ENCODE assay signal across 2 cellular contexts in genomic region chr7:130351664-130352015, GRCh38.
TF ChIP-seq lines count a peak whose summit lies in the region.

No MANE protein-coding gene starts in this region.

TF ChIP-seq in SK-N-SH, 30 proteins besides CTCF, POLR2A, EP300 and RAD21 (continued from another document):
- TF ChIP-seq, protein P1, sequence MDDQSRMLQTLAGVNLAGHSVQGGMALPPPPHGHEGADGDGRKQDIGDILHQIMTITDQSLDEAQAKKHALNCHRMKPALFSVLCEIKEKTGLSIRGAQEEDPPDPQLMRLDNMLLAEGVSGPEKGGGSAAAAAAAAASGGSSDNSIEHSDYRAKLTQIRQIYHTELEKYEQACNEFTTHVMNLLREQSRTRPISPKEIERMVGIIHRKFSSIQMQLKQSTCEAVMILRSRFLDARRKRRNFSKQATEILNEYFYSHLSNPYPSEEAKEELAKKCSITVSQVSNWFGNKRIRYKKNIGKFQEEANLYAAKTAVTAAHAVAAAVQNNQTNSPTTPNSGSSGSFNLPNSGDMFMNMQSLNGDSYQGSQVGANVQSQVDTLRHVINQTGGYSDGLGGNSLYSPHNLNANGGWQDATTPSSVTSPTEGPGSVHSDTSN (IDR thresholded peaks at IDR 0.05), result no peak
- TF ChIP-seq RCOR1 (IDR thresholded peaks at IDR 0.05; ENCODE audit: low read length), result no peak
- no peak for TF ChIP-seq FOXJ3 (CRISPR knock-in tag; IDR thresholded peaks at IDR 0.05)
- no peak for TF ChIP-seq RFX5 (IDR thresholded peaks at IDR 0.05; ENCODE audit: low read length)
- no peak for TF ChIP-seq ELF1 (IDR thresholded peaks at IDR 0.05)
- TF ChIP-seq, protein P2, sequence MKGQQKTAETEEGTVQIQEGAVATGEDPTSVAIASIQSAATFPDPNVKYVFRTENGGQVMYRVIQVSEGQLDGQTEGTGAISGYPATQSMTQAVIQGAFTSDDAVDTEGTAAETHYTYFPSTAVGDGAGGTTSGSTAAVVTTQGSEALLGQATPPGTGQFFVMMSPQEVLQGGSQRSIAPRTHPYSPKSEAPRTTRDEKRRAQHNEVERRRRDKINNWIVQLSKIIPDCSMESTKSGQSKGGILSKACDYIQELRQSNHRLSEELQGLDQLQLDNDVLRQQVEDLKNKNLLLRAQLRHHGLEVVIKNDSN (IDR thresholded peaks at IDR 0.05; ENCODE audit: borderline replicate concordance, low read depth), result no peak
- TF ChIP-seq GATA2 (CRISPR knock-in tag; IDR thresholded peaks at IDR 0.05), result no peak
- TF ChIP-seq, protein P3, sequence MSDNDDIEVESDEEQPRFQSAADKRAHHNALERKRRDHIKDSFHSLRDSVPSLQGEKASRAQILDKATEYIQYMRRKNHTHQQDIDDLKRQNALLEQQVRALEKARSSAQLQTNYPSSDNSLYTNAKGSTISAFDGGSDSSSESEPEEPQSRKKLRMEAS (IDR thresholded peaks at IDR 0.05; ENCODE audit: low read depth), result no peak
- no peak for TF ChIP-seq SIN3A (IDR thresholded peaks at IDR 0.05; ENCODE audit: borderline replicate concordance, low read depth, low read length)
- no peak for TF ChIP-seq NFIC (IDR thresholded peaks at IDR 0.05; ENCODE audit: borderline replicate concordance)
- TF ChIP-seq, protein P4, sequence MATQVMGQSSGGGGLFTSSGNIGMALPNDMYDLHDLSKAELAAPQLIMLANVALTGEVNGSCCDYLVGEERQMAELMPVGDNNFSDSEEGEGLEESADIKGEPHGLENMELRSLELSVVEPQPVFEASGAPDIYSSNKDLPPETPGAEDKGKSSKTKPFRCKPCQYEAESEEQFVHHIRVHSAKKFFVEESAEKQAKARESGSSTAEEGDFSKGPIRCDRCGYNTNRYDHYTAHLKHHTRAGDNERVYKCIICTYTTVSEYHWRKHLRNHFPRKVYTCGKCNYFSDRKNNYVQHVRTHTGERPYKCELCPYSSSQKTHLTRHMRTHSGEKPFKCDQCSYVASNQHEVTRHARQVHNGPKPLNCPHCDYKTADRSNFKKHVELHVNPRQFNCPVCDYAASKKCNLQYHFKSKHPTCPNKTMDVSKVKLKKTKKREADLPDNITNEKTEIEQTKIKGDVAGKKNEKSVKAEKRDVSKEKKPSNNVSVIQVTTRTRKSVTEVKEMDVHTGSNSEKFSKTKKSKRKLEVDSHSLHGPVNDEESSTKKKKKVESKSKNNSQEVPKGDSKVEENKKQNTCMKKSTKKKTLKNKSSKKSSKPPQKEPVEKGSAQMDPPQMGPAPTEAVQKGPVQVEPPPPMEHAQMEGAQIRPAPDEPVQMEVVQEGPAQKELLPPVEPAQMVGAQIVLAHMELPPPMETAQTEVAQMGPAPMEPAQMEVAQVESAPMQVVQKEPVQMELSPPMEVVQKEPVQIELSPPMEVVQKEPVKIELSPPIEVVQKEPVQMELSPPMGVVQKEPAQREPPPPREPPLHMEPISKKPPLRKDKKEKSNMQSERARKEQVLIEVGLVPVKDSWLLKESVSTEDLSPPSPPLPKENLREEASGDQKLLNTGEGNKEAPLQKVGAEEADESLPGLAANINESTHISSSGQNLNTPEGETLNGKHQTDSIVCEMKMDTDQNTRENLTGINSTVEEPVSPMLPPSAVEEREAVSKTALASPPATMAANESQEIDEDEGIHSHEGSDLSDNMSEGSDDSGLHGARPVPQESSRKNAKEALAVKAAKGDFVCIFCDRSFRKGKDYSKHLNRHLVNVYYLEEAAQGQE (IDR thresholded peaks at IDR 0.05; ENCODE audit: low read depth, low read length), result no peak
- no peak for TF ChIP-seq POLR2AphosphoS5 (IDR thresholded peaks at IDR 0.05; ENCODE audit: low read depth, low read length)
- no peak for TF ChIP-seq YY1 (IDR thresholded peaks at IDR 0.05; ENCODE audit: low read depth)

TF ChIP-seq in SK-N-SH treated with all-trans-retinoic acid at 6 μM for 48 hours, 23 proteins besides CTCF, POLR2A, EP300 and RAD21 (continued from another document):
- TF ChIP-seq, protein P5, sequence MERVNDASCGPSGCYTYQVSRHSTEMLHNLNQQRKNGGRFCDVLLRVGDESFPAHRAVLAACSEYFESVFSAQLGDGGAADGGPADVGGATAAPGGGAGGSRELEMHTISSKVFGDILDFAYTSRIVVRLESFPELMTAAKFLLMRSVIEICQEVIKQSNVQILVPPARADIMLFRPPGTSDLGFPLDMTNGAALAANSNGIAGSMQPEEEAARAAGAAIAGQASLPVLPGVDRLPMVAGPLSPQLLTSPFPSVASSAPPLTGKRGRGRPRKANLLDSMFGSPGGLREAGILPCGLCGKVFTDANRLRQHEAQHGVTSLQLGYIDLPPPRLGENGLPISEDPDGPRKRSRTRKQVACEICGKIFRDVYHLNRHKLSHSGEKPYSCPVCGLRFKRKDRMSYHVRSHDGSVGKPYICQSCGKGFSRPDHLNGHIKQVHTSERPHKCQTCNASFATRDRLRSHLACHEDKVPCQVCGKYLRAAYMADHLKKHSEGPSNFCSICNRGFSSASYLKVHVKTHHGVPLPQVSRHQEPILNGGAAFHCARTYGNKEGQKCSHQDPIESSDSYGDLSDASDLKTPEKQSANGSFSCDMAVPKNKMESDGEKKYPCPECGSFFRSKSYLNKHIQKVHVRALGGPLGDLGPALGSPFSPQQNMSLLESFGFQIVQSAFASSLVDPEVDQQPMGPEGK (CRISPR knock-in tag; IDR thresholded peaks at IDR 0.05; ENCODE audit: borderline replicate concordance), result no peak
- TF ChIP-seq TSHZ2 (CRISPR knock-in tag; IDR thresholded peaks at IDR 0.05) (no peak), ISL1 (CRISPR knock-in tag; IDR thresholded peaks at IDR 0.05) (no peak), ZNF565 (CRISPR knock-in tag; conservative IDR thresholded peaks at IDR 0.05; ENCODE audit: low read depth) (no peak), PPARA (CRISPR knock-in tag; IDR thresholded peaks at IDR 0.05; ENCODE audit: borderline replicate concordance) (no peak), GLIS3 (CRISPR knock-in tag; IDR thresholded peaks at IDR 0.05) (no peak), ZNF8 (CRISPR knock-in tag; IDR thresholded peaks at IDR 0.05) (no peak), SNAI2 (CRISPR knock-in tag; IDR thresholded peaks at IDR 0.05) (no peak), CSDC2 (CRISPR knock-in tag; IDR thresholded peaks at IDR 0.05) (no peak), ARNTL (CRISPR knock-in tag; IDR thresholded peaks at IDR 0.05; ENCODE audit: borderline replicate concordance, low read depth) (no peak), ZC3H10 (CRISPR knock-in tag; IDR thresholded peaks at IDR 0.05) (no peak)
- TF ChIP-seq, protein P6, sequence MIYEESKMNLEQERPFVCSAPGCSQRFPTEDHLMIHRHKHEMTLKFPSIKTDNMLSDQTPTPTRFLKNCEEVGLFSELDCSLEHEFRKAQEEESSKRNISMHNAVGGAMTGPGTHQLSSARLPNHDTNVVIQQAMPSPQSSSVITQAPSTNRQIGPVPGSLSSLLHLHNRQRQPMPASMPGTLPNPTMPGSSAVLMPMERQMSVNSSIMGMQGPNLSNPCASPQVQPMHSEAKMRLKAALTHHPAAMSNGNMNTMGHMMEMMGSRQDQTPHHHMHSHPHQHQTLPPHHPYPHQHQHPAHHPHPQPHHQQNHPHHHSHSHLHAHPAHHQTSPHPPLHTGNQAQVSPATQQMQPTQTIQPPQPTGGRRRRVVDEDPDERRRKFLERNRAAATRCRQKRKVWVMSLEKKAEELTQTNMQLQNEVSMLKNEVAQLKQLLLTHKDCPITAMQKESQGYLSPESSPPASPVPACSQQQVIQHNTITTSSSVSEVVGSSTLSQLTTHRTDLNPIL (CRISPR knock-in tag; IDR thresholded peaks at IDR 0.05; ENCODE audit: low read depth), result no peak
